Comparison of ENCODE assay signal across 2 cellular contexts in the genomic region with DNA sequence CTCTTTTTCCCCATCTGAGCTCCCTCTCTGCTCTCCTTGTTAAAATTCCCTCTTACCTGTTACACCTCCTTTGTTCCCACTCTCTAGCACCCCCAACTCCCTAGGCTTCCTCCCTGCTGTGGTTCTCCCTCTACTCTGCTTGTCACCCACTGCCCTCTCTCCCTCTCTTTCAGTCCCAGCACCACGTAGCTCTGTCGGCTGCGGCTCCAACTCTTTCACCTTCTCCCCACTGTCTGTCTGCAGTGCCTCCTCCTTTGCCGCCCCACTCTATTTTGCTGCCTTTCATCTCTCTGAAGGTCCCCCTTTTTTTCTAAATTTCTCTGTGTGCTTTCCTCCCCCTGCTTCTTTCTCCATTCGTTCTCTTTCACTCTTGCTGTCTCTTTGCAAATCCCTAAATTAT.
A peak's percentile ranks its signal among the peaks of the same experiment; 100 is the strongest.
TF ChIP-seq lines count a peak whose summit lies in the region.

No MANE protein-coding gene starts in this region.

TF ChIP-seq in H1, 55 proteins besides CTCF, POLR2A, EP300 and RAD21:
- TF ChIP-seq CTBP2 (IDR thresholded peaks at IDR 0.05; ENCODE audit: borderline replicate concordance, insufficient read depth, insufficient read length, low read length): no peak
- no peak for TF ChIP-seq KDM4A (IDR thresholded peaks at IDR 0.05; ENCODE audit: low read depth, low read length, severe bottlenecking)
- no peak for TF ChIP-seq CEBPB (IDR thresholded peaks at IDR 0.05; ENCODE audit: low read depth, low read length)
- no peak for TF ChIP-seq JUND (IDR thresholded peaks at IDR 0.05; ENCODE audit: low read length)
- no peak for TF ChIP-seq SIX5 (IDR thresholded peaks at IDR 0.05; ENCODE audit: low read depth, low read length)
- TF ChIP-seq CREB1 (IDR thresholded peaks at IDR 0.05): no peak
- TF ChIP-seq SAP30 (IDR thresholded peaks at IDR 0.05; ENCODE audit: insufficient read depth, insufficient replicate concordance, low read length): no peak
- TF ChIP-seq SIN3A (conservative IDR thresholded peaks at IDR 0.05 in 1 of 2, IDR thresholded peaks at IDR 0.05 in 1 of 2; ENCODE audit: low read depth in 1 of 2, low read length in 2 of 2): no peak
- TF ChIP-seq PHF8 (conservative IDR thresholded peaks at IDR 0.05; ENCODE audit: low read depth, low read length): no peak
- TF ChIP-seq EGR1 (IDR thresholded peaks at IDR 0.05; ENCODE audit: borderline replicate concordance, low read depth, low read length): no peak
- TF ChIP-seq EZH2 (IDR thresholded peaks at IDR 0.05; ENCODE audit: low read depth, low read length, severe bottlenecking): no peak
- no peak for TF ChIP-seq TAF1 (IDR thresholded peaks at IDR 0.05; ENCODE audit: low read depth, low read length)
- TF ChIP-seq, protein P1, sequence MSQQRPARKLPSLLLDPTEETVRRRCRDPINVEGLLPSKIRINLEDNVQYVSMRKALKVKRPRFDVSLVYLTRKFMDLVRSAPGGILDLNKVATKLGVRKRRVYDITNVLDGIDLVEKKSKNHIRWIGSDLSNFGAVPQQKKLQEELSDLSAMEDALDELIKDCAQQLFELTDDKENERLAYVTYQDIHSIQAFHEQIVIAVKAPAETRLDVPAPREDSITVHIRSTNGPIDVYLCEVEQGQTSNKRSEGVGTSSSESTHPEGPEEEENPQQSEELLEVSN (IDR thresholded peaks at IDR 0.05): no peak
- no peak for TF ChIP-seq TBP (IDR thresholded peaks at IDR 0.05; ENCODE audit: low read depth, low read length)
- TF ChIP-seq TAF7 (optimal IDR thresholded peaks at IDR 0.05; ENCODE audit: borderline replicate concordance, low read depth, low read length): no peak
- no peak for TF ChIP-seq HDAC2 (IDR thresholded peaks at IDR 0.05; ENCODE audit: borderline replicate concordance in 1 of 2, low read depth in 2 of 2, low read length in 2 of 2)
- TF ChIP-seq POLR2AphosphoS5 (IDR thresholded peaks at IDR 0.05; ENCODE audit: low read depth, low read length): no peak
- TF ChIP-seq GABPA (IDR thresholded peaks at IDR 0.05; ENCODE audit: borderline replicate concordance, insufficient read depth, low read length): no peak
- no peak for TF ChIP-seq YY1 (IDR thresholded peaks at IDR 0.05; ENCODE audit: low read depth, low read length)
- no peak for TF ChIP-seq RNF2 (IDR thresholded peaks at IDR 0.05; ENCODE audit: borderline replicate concordance, low read depth, low read length, missing control alignments, poor library complexity, severe bottlenecking)

TF ChIP-seq in neural cell, 6 proteins besides CTCF, POLR2A, EP300 and RAD21:
- TF ChIP-seq MXI1 (conservative IDR thresholded peaks at IDR 0.05; ENCODE audit: poor library complexity, severe bottlenecking) (no peak), POLR2AphosphoS5 (IDR thresholded peaks at IDR 0.05) (peak; percentile 34), EZH2 (IDR thresholded peaks at IDR 0.05; ENCODE audit: borderline replicate concordance, insufficient read depth, low read length, poor library complexity, severe bottlenecking) (no peak), TAF1 (IDR thresholded peaks at IDR 0.05; ENCODE audit: low read depth) (peak; percentile 20), SMC3 (conservative IDR thresholded peaks at IDR 0.05; ENCODE audit: poor library complexity) (peak; percentile 11)
- TF ChIP-seq, protein P2, sequence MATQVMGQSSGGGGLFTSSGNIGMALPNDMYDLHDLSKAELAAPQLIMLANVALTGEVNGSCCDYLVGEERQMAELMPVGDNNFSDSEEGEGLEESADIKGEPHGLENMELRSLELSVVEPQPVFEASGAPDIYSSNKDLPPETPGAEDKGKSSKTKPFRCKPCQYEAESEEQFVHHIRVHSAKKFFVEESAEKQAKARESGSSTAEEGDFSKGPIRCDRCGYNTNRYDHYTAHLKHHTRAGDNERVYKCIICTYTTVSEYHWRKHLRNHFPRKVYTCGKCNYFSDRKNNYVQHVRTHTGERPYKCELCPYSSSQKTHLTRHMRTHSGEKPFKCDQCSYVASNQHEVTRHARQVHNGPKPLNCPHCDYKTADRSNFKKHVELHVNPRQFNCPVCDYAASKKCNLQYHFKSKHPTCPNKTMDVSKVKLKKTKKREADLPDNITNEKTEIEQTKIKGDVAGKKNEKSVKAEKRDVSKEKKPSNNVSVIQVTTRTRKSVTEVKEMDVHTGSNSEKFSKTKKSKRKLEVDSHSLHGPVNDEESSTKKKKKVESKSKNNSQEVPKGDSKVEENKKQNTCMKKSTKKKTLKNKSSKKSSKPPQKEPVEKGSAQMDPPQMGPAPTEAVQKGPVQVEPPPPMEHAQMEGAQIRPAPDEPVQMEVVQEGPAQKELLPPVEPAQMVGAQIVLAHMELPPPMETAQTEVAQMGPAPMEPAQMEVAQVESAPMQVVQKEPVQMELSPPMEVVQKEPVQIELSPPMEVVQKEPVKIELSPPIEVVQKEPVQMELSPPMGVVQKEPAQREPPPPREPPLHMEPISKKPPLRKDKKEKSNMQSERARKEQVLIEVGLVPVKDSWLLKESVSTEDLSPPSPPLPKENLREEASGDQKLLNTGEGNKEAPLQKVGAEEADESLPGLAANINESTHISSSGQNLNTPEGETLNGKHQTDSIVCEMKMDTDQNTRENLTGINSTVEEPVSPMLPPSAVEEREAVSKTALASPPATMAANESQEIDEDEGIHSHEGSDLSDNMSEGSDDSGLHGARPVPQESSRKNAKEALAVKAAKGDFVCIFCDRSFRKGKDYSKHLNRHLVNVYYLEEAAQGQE (IDR thresholded peaks at IDR 0.05; ENCODE audit: borderline replicate concordance): no peak
